In genomic region chr3:52897130-52898109, GRCh38 we compare ENCODE assay signal across 8 cellular contexts. TPM values are rescaled to one million over a fixed set of nuclear protein-coding genes. Genes with fewer than 3 reads are reported as not detected.
DNase-seq lines count a peak whose midpoint lies in the region; ATAC-seq and TF ChIP-seq lines count a peak whose summit lies in the region.

Gene STIMATE, minus strand, starts transcription at chr3:52897548. Its CDS starts 98 bp downstream, at chr3:52897450.

- ATAC-seq in GM19395 (IDR thresholded peaks at IDR 0.05; ENCODE audit: unreplicated experiment) (peak; percentile 92), HG03521 (IDR thresholded peaks at IDR 0.05; ENCODE audit: unreplicated experiment) (peak; percentile 86), lung (ENCODE audit: insufficient read depth, low FRiP score) (peak; percentile 98)
- ATAC-seq in activated CD8-positive, alpha-beta T cell treated with anti-CD3 and anti-CD28 coated beads, Interleukin-2, amount 10 ng/mL, durations not matched to agents 7 days and 5 days, result peak; percentile 98

- DNase-seq in CD1c-positive myeloid dendritic cell (ENCODE audit: extremely low spot score) (peak; percentile 89), NCI-H82 treated with DMSO at 0.1 percent for 48 hours (lab: John Stamatoyannopoulos, UW; ENCODE audit: unreplicated experiment) (peak; percentile 57), lung (ENCODE audit: low spot score) (peak; percentile 91)
- DNase-seq in activated CD8-positive, alpha-beta T cell treated with anti-CD3 and anti-CD28 coated beads, Interleukin-2, amount 10 ng/mL, durations not matched to agents 7 days and 5 days, result peak; percentile 87
- DNase-seq in effector CD4-positive, alpha-beta T cell, result peak; percentile 82
- peak; percentile 69 to 87 (median 73) for DNase-seq in stimulated activated CD4-positive, alpha-beta T cell treated with anti-CD3 and anti-CD28 coated beads, TNF-alpha, amount 100 ng/mL, for 24 hours (ENCODE audit: low read depth in 3 of 3)

- peak within 1 kb of the TSS; percentile 56 for H3K4me3 ChIP-seq in lung

- TF ChIP-seq CTCF in lung (IDR thresholded peaks at IDR 0.05; ENCODE audit: control extremely low read depth, extremely low read depth), result no peak

- peak within 1 kb of the TSS; percentile 94 for H3K4me3 Mint-ChIP-seq in activated CD8-positive, alpha-beta T cell treated with anti-CD3 and anti-CD28 coated beads, Interleukin-2, amount 10 ng/mL, durations not matched to agents 7 days and 5 days

- no peaks in the 10 kb centered on the region for H3K9me3 Mint-ChIP-seq in activated CD8-positive, alpha-beta T cell treated with anti-CD3 and anti-CD28 coated beads, Interleukin-2, amount 10 ng/mL, durations not matched to agents 7 days and 5 days (ENCODE audit: insufficient read depth)

- peaks cover 5 to 10% of the 10 kb centered on the region in 2 donors for H3K4me1 ChIP-seq in lung (ENCODE audit: control insufficient read depth in 2 of 2, insufficient read depth in 2 of 2, low read length in 2 of 2)

- peaks cover 18% of the 10 kb centered on the region for H3K36me3 Mint-ChIP-seq in activated CD8-positive, alpha-beta T cell treated with anti-CD3 and anti-CD28 coated beads, Interleukin-2, amount 10 ng/mL, durations not matched to agents 7 days and 5 days (ENCODE audit: low read depth)

- H3K27ac ChIP-seq in lung (ENCODE audit: low read depth in 1 of 2, low read length in 1 of 2), result peak within 1 kb of the TSS; percentile 14 to 42

- peak within 1 kb of the TSS; percentile 81 for H3K27ac Mint-ChIP-seq in activated CD8-positive, alpha-beta T cell treated with anti-CD3 and anti-CD28 coated beads, Interleukin-2, amount 10 ng/mL, durations not matched to agents 7 days and 5 days

- no peaks in the 10 kb centered on the region for H3K27me3 Mint-ChIP-seq in activated CD8-positive, alpha-beta T cell treated with anti-CD3 and anti-CD28 coated beads, Interleukin-2, amount 10 ng/mL, durations not matched to agents 7 days and 5 days (ENCODE audit: low read depth)

- H3K27me3 ChIP-seq in lung (ENCODE audit: control insufficient read depth, insufficient read depth), result no peaks in the 10 kb centered on the region

- peaks cover 43% of the 10 kb centered on the region for H3K4me1 Mint-ChIP-seq in activated CD8-positive, alpha-beta T cell treated with anti-CD3 and anti-CD28 coated beads, Interleukin-2, amount 10 ng/mL, durations not matched to agents 7 days and 5 days (ENCODE audit: low read depth)

- WGBS in lung, 2 donors, result 0 to 1% methylated on average over 58 to 85 of the region's 85 CpGs

- no peaks in the 10 kb centered on the region for H3K9me3 ChIP-seq in lung (ENCODE audit: control insufficient read depth in 2 of 2, insufficient read depth in 1 of 2, low read length in 1 of 2)

- POLR2A ChIA-PET in activated CD8-positive, alpha-beta T cell treated with anti-CD3 and anti-CD28 coated beads, Interleukin-2, amount 10 ng/mL, durations not matched to agents 7 days and 5 days (lab: Charles Lee), result interaction anchor here (0.5 to 0.6 kb wide), 2 partner anchors 50 to 108 kb away, joined by 3 read pairs; no protein-coding TSS in a partner anchor

- CTCF ChIA-PET in activated CD8-positive, alpha-beta T cell treated with anti-CD3 and anti-CD28 coated beads, Interleukin-2, amount 10 ng/mL, durations not matched to agents 7 days and 5 days (lab: Charles Lee), result interaction anchor here (0.9 to 2.1 kb wide), 6 partner anchors 10 to 150 kb away, joined by 3 to 6 read pairs (median 4); no protein-coding TSS in a partner anchor

- H3K36me3 ChIP-seq in lung (ENCODE audit: control insufficient read depth in 2 of 2, insufficient read depth in 2 of 2, low read length in 2 of 2), result peaks cover 2 to 4% of the 10 kb centered on the region in 2 donors

RNA-seq across cellular contexts. Expression of gene STIMATE, which starts in this region (rescaled TPM):
- 10 to 100 TPM; 26.5 to 29.9 TPM for total RNA-seq in activated CD8-positive, alpha-beta T cell treated with anti-CD3 and anti-CD28 coated beads, Interleukin-2, amount 10 ng/mL, durations not matched to agents 7 days and 5 days
- 10 to 100 TPM; 21.9 to 62.5 TPM for total RNA-seq in lung
- polyA plus RNA-seq in lung, result 10 to 100 TPM; 18.6 to 19.0 TPM

Comparison
In these comparisons a context has a peak if more than half of its experiments do, and no peak if none do; other contexts are left out.
1. Peak in every context shown above with its lines: DNase-seq, ATAC-seq, H3K4me3 ChIP-seq and H3K27ac ChIP-seq.